In the genomic region with DNA sequence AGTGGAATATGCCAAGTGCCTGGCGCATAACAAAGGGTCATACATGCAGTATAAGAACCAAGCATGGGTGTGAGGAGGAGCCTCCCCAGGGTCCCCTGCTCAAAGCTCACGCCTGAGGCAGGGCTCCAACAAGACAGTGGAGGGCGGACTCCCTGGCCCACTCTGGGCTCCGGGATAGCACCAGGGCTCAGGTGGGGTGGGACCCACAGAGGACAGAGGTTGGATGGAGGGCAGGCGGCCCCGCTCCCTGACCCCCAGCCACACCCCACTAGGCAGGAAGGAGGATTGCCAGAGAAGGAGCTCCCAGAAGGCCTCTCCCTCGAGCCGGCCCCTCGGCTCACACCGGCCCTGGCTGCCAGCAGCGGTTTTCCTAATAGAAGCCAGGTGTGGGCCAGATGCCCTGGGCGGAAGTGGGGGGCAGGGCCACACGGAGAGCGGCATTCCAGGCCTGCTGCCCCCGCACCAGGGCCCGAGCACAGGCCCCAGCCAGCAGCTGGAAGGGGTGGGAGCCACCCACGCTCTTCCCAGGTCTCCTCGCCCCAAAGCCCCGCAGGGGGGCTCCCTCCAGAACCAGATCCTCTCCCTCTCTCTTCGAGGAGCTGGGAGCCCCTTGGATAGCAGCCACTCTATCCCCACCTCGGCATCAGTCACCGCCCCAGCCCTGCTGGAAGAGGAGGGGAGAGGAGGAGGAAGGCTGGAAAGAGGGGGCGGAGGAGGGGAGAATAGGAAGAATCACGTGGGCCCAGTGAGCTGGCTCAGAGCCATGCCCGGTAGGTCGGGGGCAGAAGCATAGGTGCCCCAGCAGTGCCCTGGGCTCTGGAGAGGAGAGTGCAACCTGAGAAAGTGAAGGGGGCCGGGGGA, we compare ENCODE assay signal across 8 cellular contexts. TPM values are rescaled to one million over a fixed set of nuclear protein-coding genes. Genes with fewer than 3 reads are reported as not detected.
A peak's percentile ranks its signal among the peaks of the same experiment; 100 is the strongest.
DNase-seq lines count a peak whose midpoint lies in the region; ATAC-seq and TF ChIP-seq lines count a peak whose summit lies in the region.

No MANE protein-coding gene starts in this region.

- peak overlapping the region in 1 of 2 donors; percentile 19 for H3K9ac ChIP-seq in colonic mucosa (ENCODE audit: low read depth in 2 of 2, low read length in 2 of 2)

- in situ Hi-C loops in GM13977 (cut with MboI; ENCODE audit: low pct_unique_long_range_greater_than_20kb, low sequenced_read_pairs, unreplicated experiment): no loop called here

- H3K27me3 ChIP-seq in lower lobe of right lung (ENCODE audit: low read depth): no peaks in the 10 kb centered on the region
- H3K27me3 ChIP-seq in vagina: no peaks in the 10 kb centered on the region
- H3K27me3 ChIP-seq in colonic mucosa: no peaks in the 10 kb centered on the region

- DNase-seq in Right ventricle myocardium inferior (ENCODE audit: missing footprints) (peak; percentile 66), cardiac septum (ENCODE audit: low spot score) (no peak), coronary artery (ENCODE audit: low spot score) (peak; percentile 77), lower lobe of right lung (peak; percentile 47), vagina (ENCODE audit: extremely low spot score in 2 of 2) (no peak), GM13977 (ENCODE audit: low spot score) (no peak), colonic mucosa (no peak)
- no peak for DNase-seq in activated CD4-positive, alpha-beta T cell treated with anti-CD3 and anti-CD28 coated beads, Interleukin-2, amount 50 U/mL, for 1 hour

- intact Hi-C loops in Right ventricle myocardium inferior (cut with DNase I): no loop called here
- intact Hi-C loops in cardiac septum (cut with DNase I): no loop called here
- intact Hi-C loops in lower lobe of right lung (cut with DNase I): no loop called here
- intact Hi-C loops in vagina (cut with DNase I): no loop called here
- intact Hi-C loops in colonic mucosa (cut with DNase I): no loop called here

- H3K4me3 ChIP-seq in coronary artery: no peak overlapping the region
- no peak overlapping the region for H3K4me3 ChIP-seq in lower lobe of right lung
- peak overlapping the region in 1 of 2 donors; percentile 5 for H3K4me3 ChIP-seq in vagina
- no peak overlapping the region for H3K4me3 ChIP-seq in colonic mucosa

- TF ChIP-seq POLR2A in vagina (IDR thresholded peaks at IDR 0.05): no peak

- peaks cover 23% of the 10 kb centered on the region for H3K4me1 ChIP-seq in lower lobe of right lung
- H3K4me1 ChIP-seq in vagina: peaks cover 22% of the 10 kb centered on the region
- no peaks in the 10 kb centered on the region for H3K4me1 ChIP-seq in colonic mucosa

- no peak for TF ChIP-seq CTCF in coronary artery (IDR thresholded peaks at IDR 0.05)
- no peak for TF ChIP-seq CTCF in lower lobe of right lung (IDR thresholded peaks at IDR 0.05)
- TF ChIP-seq CTCF in vagina (IDR thresholded peaks at IDR 0.05): no peak
- TF ChIP-seq CTCF in GM13977 (IDR thresholded peaks at IDR 0.05; ENCODE audit: extremely low read depth, insufficient read depth, missing control alignments): no peak
- no peak for TF ChIP-seq CTCF in colonic mucosa (IDR thresholded peaks at IDR 0.05)

- H3K27ac ChIP-seq in coronary artery (peak overlapping the region; percentile 74 to 88), lower lobe of right lung (peak overlapping the region; percentile 53), vagina (peak overlapping the region; percentile 87), colonic mucosa (no peak overlapping the region)

- H3K9me3 ChIP-seq in lower lobe of right lung (no peaks in the 10 kb centered on the region), vagina (no peaks in the 10 kb centered on the region), colonic mucosa (no peaks in the 10 kb centered on the region)

- ATAC-seq in Right ventricle myocardium inferior: peak; percentile 11
- ATAC-seq in lower lobe of right lung: peak; percentile 16 to 20

- peaks cover 77% of the 10 kb centered on the region for H3K36me3 ChIP-seq in lower lobe of right lung
- H3K36me3 ChIP-seq in vagina: no peaks in the 10 kb centered on the region
- H3K36me3 ChIP-seq in colonic mucosa: no peaks in the 10 kb centered on the region

RNA-seq across cellular contexts. Expression of gene VASN, which starts 21.0 kb away (rescaled TPM):
- total RNA-seq in Right ventricle myocardium inferior (6.4 TPM), cardiac septum (6.3 TPM), lower lobe of right lung (17.4 TPM), vagina (37.6 TPM), colonic mucosa (1 to 10 TPM; 2.7 to 4.1 TPM)

RNA-seq across cellular contexts. Expression of gene CORO7, which starts 23.8 kb away (rescaled TPM):
- total RNA-seq in Right ventricle myocardium inferior: 11.6 TPM
- total RNA-seq in cardiac septum: 11.9 TPM
- 58.5 TPM for total RNA-seq in lower lobe of right lung
- total RNA-seq in vagina: 30.9 TPM
- 10 to 100 TPM; 37.2 to 55.9 TPM for total RNA-seq in colonic mucosa

RNA-seq across cellular contexts. Expression of gene DNAJA3, which starts 33.1 kb away (rescaled TPM):
- total RNA-seq in Right ventricle myocardium inferior (71.4 TPM), cardiac septum (50.7 TPM), lower lobe of right lung (34.6 TPM), vagina (33.6 TPM), colonic mucosa (10 to 100 TPM; 48.3 to 76.1 TPM)

RNA-seq across cellular contexts. Expression of gene PAM16, which starts 41.5 kb away (rescaled TPM):
- total RNA-seq in Right ventricle myocardium inferior: 73.4 TPM
- total RNA-seq in cardiac septum: 43.3 TPM
- total RNA-seq in lower lobe of right lung: 40.0 TPM
- 76.1 TPM for total RNA-seq in vagina
- total RNA-seq in colonic mucosa: 10 to 100 TPM; 28.2 to 43.6 TPM

Comparison
In these comparisons a context has a peak if more than half of its experiments do, and no peak if none do; other contexts are left out.
1. DNase-seq: peak in Right ventricle myocardium inferior (single experiment), coronary artery (single experiment) and lower lobe of right lung (single experiment); none in cardiac septum (single experiment), vagina (0 of 2), GM13977 (single experiment), activated CD4-positive, alpha-beta T cell treated with anti-CD3 and anti-CD28 coated beads, Interleukin-2, amount 50 U/mL, for 1 hour (single experiment) and colonic mucosa (single experiment).